9 cellular contexts compared by ENCODE assay signal in genomic region chr1:180269848-180270766, GRCh38. TPM values are rescaled to one million over a fixed set of nuclear protein-coding genes. Genes with fewer than 3 reads are reported as not detected.
DNase-seq lines count a peak whose midpoint lies in the region; ATAC-seq, FAIRE-seq and TF ChIP-seq lines count a peak whose summit lies in the region.
"Had no signal": no experiment of that assay in that cellular context is flagged by ENCODE, and none has a peak within 500 bp of the region (broad histone marks: within the 10 kb centered on the region; RNA-seq: fewer than 3 reads in every experiment).

No MANE protein-coding gene starts in this region.

- WGBS in spleen, 5 donors = 80 to 87% (median 82%) methylated on average over 13 of the region's 13 CpGs

- intact Hi-C loops in left ventricle myocardium inferior (cut with micrococcal nuclease) = no loop called here
- intact Hi-C loops in spleen (cut with DNase I; ENCODE audit: low total_unique reads) = no loop called here

- no peak for FAIRE-seq in H54 (lab: Jason Lieb, UNC)

- no peak overlapping the region for H3K4me3 ChIP-seq in RWPE2 (ENCODE audit: severe bottlenecking)
- no peak overlapping the region for H3K4me3 ChIP-seq in left ventricle myocardium inferior
- no peak overlapping the region for H3K4me3 ChIP-seq in spleen
- H3K4me3 ChIP-seq: BLaER1 treated with 17β-estradiol and CSF1 and Interleukin-3, amounts not matched to agents 10 nM and 100 nM had no signal

- H3K27me3 ChIP-seq in RWPE2 (ENCODE audit: insufficient read depth, poor library complexity, severe bottlenecking) = no peaks in the 10 kb centered on the region
- H3K27me3 ChIP-seq in left ventricle myocardium inferior (ENCODE audit: low read depth) = no peaks in the 10 kb centered on the region
- H3K27me3 ChIP-seq in spleen (replicated peaks in 1 of 7) = no peaks in the 10 kb centered on the region
- H3K27me3 ChIP-seq: BLaER1 treated with 17β-estradiol and CSF1 and Interleukin-3, amounts not matched to agents 10 nM and 100 nM had no signal

- ATAC-seq in RWPE2 (ENCODE audit: low read depth) (0 out of 3 replicates have a peak, but pooled peaks have one; percentile 40), HG03108 (IDR thresholded peaks at IDR 0.05; ENCODE audit: unreplicated experiment) (no peak)

- DNase-seq in NCI-H510A treated with DMSO at 0.1 percent for 48 hours (lab: John Stamatoyannopoulos, UW) (peak; percentile 55), NCI-H510A (lab: John Stamatoyannopoulos, UW) (no peak), RWPE2 (ENCODE audit: low spot score) (no peak), left ventricle myocardium inferior (no peak), spleen (peak; percentile 59), H54 (ENCODE audit: insufficient read length, low spot score) (no peak), NCI-H446 treated with DMSO at 0.1 percent for 48 hours (lab: John Stamatoyannopoulos, UW) (no peak)

- peak; percentile 17 for TF ChIP-seq CTCF in RWPE2 (IDR thresholded peaks at IDR 0.05; ENCODE audit: poor library complexity, severe bottlenecking)
- peak; percentile 27 for TF ChIP-seq CTCF in left ventricle myocardium inferior (IDR thresholded peaks at IDR 0.05; ENCODE audit: borderline replicate concordance)
- no peak for TF ChIP-seq CTCF in spleen (IDR thresholded peaks at IDR 0.05 in 8 of 11, conservative IDR thresholded peaks at IDR 0.05 in 3 of 11)

- H3K4me1 ChIP-seq in RWPE2 (ENCODE audit: insufficient read depth, poor library complexity, severe bottlenecking) (no peaks in the 10 kb centered on the region), left ventricle myocardium inferior (no peaks in the 10 kb centered on the region), spleen (no peaks in the 10 kb centered on the region)

- TF ChIP-seq POLR2A in spleen (IDR thresholded peaks at IDR 0.05) = no peak
- no peak for TF ChIP-seq POLR2A in H54 (IDR thresholded peaks at IDR 0.05; ENCODE audit: low read depth, low read length)

- H3K27ac ChIP-seq in RWPE2 (ENCODE audit: poor library complexity, severe bottlenecking) (no peak overlapping the region), left ventricle myocardium inferior (replicated peaks) (no peak overlapping the region), spleen (no peak overlapping the region)
- H3K27ac ChIP-seq: BLaER1 treated with 17β-estradiol and CSF1 and Interleukin-3, amounts not matched to agents 10 nM and 100 nM had no signal

- no peaks in the 10 kb centered on the region for H3K9me3 ChIP-seq in RWPE2 (ENCODE audit: severe bottlenecking)
- H3K9me3 ChIP-seq in left ventricle myocardium inferior (replicated peaks) = no peaks in the 10 kb centered on the region
- no peaks in the 10 kb centered on the region for H3K9me3 ChIP-seq in spleen
- H3K9me3 ChIP-seq: BLaER1 treated with 17β-estradiol and CSF1 and Interleukin-3, amounts not matched to agents 10 nM and 100 nM had no signal

- H3K36me3 ChIP-seq in RWPE2 (ENCODE audit: low read depth) (no peaks in the 10 kb centered on the region), left ventricle myocardium inferior (peaks cover 7% of the 10 kb centered on the region), spleen (peaks cover 0 to 35% (median 3%) of the 10 kb centered on the region in 6 donors)

RNA-seq across cellular contexts. Expression of gene LHX4, which starts 40.0 kb away (rescaled TPM):
- total RNA-seq in left ventricle myocardium inferior (not detected), spleen (1 to 10 TPM in 1 of 7 donors, under 1 TPM in 1, not detected in 5; 0.68 to 2.0 TPM)
- under 1 TPM; 0.02 to 0.03 (median 0.02) TPM for polyA plus RNA-seq in spleen

Comparison
In these comparisons a context has a peak if more than half of its experiments do, and no peak if none do; other contexts are left out.
1. DNase-seq: peak in NCI-H510A treated with DMSO at 0.1 percent for 48 hours (single experiment) and spleen (single experiment); none in NCI-H510A (single experiment), RWPE2 (single experiment), left ventricle myocardium inferior (single experiment), H54 (single experiment) and NCI-H446 treated with DMSO at 0.1 percent for 48 hours (single experiment).
2. CTCF ChIP-seq: peak in RWPE2 (single experiment) and left ventricle myocardium inferior (single experiment); none in spleen (0 of 11).